10 cellular contexts compared by ENCODE assay signal in the genomic region with DNA sequence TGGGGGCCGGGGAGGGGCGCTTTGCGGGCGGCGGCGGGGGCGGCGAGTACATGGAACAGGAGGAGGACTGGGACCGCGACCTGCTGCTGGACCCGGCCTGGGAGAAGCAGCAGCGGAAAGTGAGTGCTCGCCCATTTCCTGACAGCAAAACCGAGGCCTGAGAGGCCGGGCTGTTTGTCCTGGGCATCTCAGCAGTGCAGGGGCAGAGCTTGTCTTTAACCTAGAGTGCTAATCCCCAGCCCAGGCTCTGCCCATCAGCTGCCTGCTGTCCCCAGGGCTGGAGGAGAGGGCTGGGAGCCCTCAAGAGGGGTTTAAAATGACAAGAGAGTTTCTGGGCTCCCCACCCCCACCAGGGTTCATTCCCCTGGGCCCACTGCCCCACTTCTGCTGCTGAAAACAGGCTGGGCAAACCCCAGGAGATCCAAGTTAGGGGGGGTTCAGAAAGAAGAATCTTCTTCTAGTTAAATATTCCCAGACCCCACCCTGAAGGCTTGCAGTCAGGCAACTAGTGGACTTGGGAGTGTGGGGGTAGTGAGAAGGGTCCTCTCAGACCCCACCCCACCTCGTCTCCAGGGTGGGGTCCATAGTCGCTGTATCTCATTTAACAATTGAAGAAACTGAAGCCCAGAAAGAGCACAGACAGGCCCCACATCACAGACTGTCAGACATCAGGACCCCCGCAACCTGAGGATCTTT. TPM values are rescaled to one million over a fixed set of nuclear protein-coding genes. Genes with fewer than 3 reads are reported as not detected.
DNase-seq lines count a peak whose midpoint lies in the region; ATAC-seq and TF ChIP-seq lines count a peak whose summit lies in the region.
"Had no signal": no experiment of that assay in that cellular context is flagged by ENCODE, and none has a peak within 500 bp of the region (broad histone marks: within the 10 kb centered on the region; RNA-seq: fewer than 3 reads in every experiment).

No MANE protein-coding gene starts in this region.

- no peaks in the 10 kb centered on the region for H3K36me3 Mint-ChIP-seq in activated naive CD8-positive, alpha-beta T cell treated with anti-CD3 and anti-CD28 coated beads, Interleukin-2, amount 50 U/mL, for 24 hours (ENCODE audit: low read depth)
- peaks cover 6% of the 10 kb centered on the region for H3K36me3 Mint-ChIP-seq in mesothelial cell of epicardium

- no peak overlapping the region for H3K27ac ChIP-seq in ACC112 (ENCODE audit: low read depth, low read length)

- no peaks in the 10 kb centered on the region for H3K36me3 ChIP-seq in ACC112 (ENCODE audit: insufficient read depth, low read length)

- TF ChIP-seq CTCF in GM20000 (IDR thresholded peaks at IDR 0.05; ENCODE audit: extremely low read depth, missing control alignments) (no peak), mesothelial cell of epicardium (IDR thresholded peaks at IDR 0.05; ENCODE audit: unreplicated experiment) (no peak)

- H3K4me3 Mint-ChIP-seq in activated naive CD8-positive, alpha-beta T cell treated with anti-CD3 and anti-CD28 coated beads, Interleukin-2, amount 50 U/mL, for 24 hours: peak overlapping the region; percentile 88
- H3K4me3 Mint-ChIP-seq in mesothelial cell of epicardium: peak overlapping the region; percentile 63

- H3K27ac Mint-ChIP-seq in activated naive CD8-positive, alpha-beta T cell treated with anti-CD3 and anti-CD28 coated beads, Interleukin-2, amount 50 U/mL, for 24 hours: no peak overlapping the region
- H3K27ac Mint-ChIP-seq in mesothelial cell of epicardium: no peak overlapping the region

- no peaks in the 10 kb centered on the region for H3K9me3 Mint-ChIP-seq in activated naive CD8-positive, alpha-beta T cell treated with anti-CD3 and anti-CD28 coated beads, Interleukin-2, amount 50 U/mL, for 24 hours
- no peaks in the 10 kb centered on the region for H3K9me3 Mint-ChIP-seq in mesothelial cell of epicardium

- peak; percentile 52 for DNase-seq in GM20000 (ENCODE audit: low spot score)
- no peak for DNase-seq in activated naive CD8-positive, alpha-beta T cell treated with anti-CD3 and anti-CD28 coated beads, Interleukin-2, amount 50 U/mL, for 24 hours
- no peak for DNase-seq in mesothelial cell of epicardium (ENCODE audit: low spot score in 2 of 2, unreplicated experiment in 2 of 2)
- no peak for DNase-seq in C1 segment of cervical spinal cord (lab: John Stamatoyannopoulos, UW)
- no peak for DNase-seq in ureter (ENCODE audit: low spot score)
- DNase-seq: GDM1 had no signal

- no peaks in the 10 kb centered on the region for H3K27me3 Mint-ChIP-seq in activated naive CD8-positive, alpha-beta T cell treated with anti-CD3 and anti-CD28 coated beads, Interleukin-2, amount 50 U/mL, for 24 hours
- peaks cover 3% of the 10 kb centered on the region for H3K27me3 Mint-ChIP-seq in mesothelial cell of epicardium (ENCODE audit: low read depth)

- H2AFZ ChIP-seq in ACC112 (ENCODE audit: low read length, unreplicated experiment): no peak overlapping the region

- peak overlapping the region; percentile 86; the same call in 1 of the 2 replicates for H3K4me3 ChIP-seq in ACC112 (ENCODE audit: low read depth, low read length)

- ATAC-seq in activated naive CD8-positive, alpha-beta T cell treated with anti-CD3 and anti-CD28 coated beads, Interleukin-2, amount 50 U/mL, for 24 hours: no peak
- ATAC-seq in GM21360 (IDR thresholded peaks at IDR 0.05; ENCODE audit: unreplicated experiment) (no peak), GM18909 (IDR thresholded peaks at IDR 0.05; ENCODE audit: poor library complexity, unreplicated experiment) (no peak)

- H3K4me1 ChIP-seq in ACC112 (ENCODE audit: control insufficient read depth, insufficient read depth, low read length, unreplicated experiment): peaks cover 7% of the 10 kb centered on the region

- H3K79me2 ChIP-seq in ACC112 (ENCODE audit: control insufficient read depth, insufficient read depth, low read length, unreplicated experiment): no peaks in the 10 kb centered on the region

- H3K27me3 ChIP-seq in ACC112 (ENCODE audit: insufficient read depth, low read length): peaks cover 28% of the 10 kb centered on the region

- H3K4me1 Mint-ChIP-seq in activated naive CD8-positive, alpha-beta T cell treated with anti-CD3 and anti-CD28 coated beads, Interleukin-2, amount 50 U/mL, for 24 hours: peaks cover 23% of the 10 kb centered on the region
- peaks cover 13% of the 10 kb centered on the region for H3K4me1 Mint-ChIP-seq in mesothelial cell of epicardium

RNA-seq across cellular contexts. Expression of a gene that starts 0.4 kb away (rescaled TPM):
- total RNA-seq in mesothelial cell of epicardium: 0.11 to 0.13 TPM (median 0.13 TPM) in 3 replicates
- total RNA-seq in ureter: 0.16 TPM
- total RNA-seq: frontal cortex had no signal

RNA-seq across cellular contexts. Expression of a gene that starts 1.3 kb away (rescaled TPM):
- total RNA-seq in mesothelial cell of epicardium: 13.2 to 14.7 TPM (median 13.7 TPM) in 3 replicates
- total RNA-seq in ureter: 14.2 TPM

RNA-seq across cellular contexts. Expression of a gene that starts 21.3 kb away (rescaled TPM):
- not detected in 3 replicates for total RNA-seq in mesothelial cell of epicardium
- 27.0 TPM for total RNA-seq in ureter

RNA-seq across cellular contexts. Expression of a gene that starts 36.7 kb away (rescaled TPM):
- total RNA-seq in mesothelial cell of epicardium: 61.5 to 62.0 TPM (median 61.5 TPM) in 3 replicates
- 59.8 TPM for total RNA-seq in ureter

RNA-seq across cellular contexts. Expression of a gene that starts 45.7 kb away (rescaled TPM):
- 0.25 to 0.42 TPM (median 0.41 TPM) in 3 replicates for total RNA-seq in mesothelial cell of epicardium
- 0.55 TPM for total RNA-seq in ureter

Comparison
In these comparisons a context has a peak if more than half of its experiments do, and no peak if none do; other contexts are left out.
1. RNA of a gene that starts 21.3 kb away (total RNA-seq): 27.0 TPM in ureter (single experiment); not detected in mesothelial cell of epicardium; every median in the first group is over 10 times any median in the second.